9 cellular contexts compared by ENCODE assay signal in genomic region chr10:70239077-70239976, GRCh38. TPM values are rescaled to one million over a fixed set of nuclear protein-coding genes. Genes with fewer than 3 reads are reported as not detected.
DNase-seq lines count a peak whose midpoint lies in the region; TF ChIP-seq lines count a peak whose summit lies in the region.
"Not testable (repeated sequence)": the region's sequence is repeated elsewhere in the genome, so short reads cannot be mapped to it uniquely, and the experiment has no call there.
"Had no signal": no experiment of that assay in that cellular context is flagged by ENCODE, and none has a peak within 500 bp of the region (broad histone marks: within the 10 kb centered on the region; RNA-seq: fewer than 3 reads in every experiment).

No MANE protein-coding gene starts in this region.

- not testable (repeated sequence) for H3K9me3 Mint-ChIP-seq in activated naive CD8-positive, alpha-beta T cell treated with anti-CD3 and anti-CD28 coated beads for 36 hours; chondrocyte (ENCODE audit: low read depth)

- H3K4me3 Mint-ChIP-seq in activated naive CD8-positive, alpha-beta T cell treated with anti-CD3 and anti-CD28 coated beads for 36 hours; chondrocyte (ENCODE audit: unreplicated experiment): not testable (repeated sequence)

- not testable (repeated sequence) for DNase-seq in activated naive CD8-positive, alpha-beta T cell treated with anti-CD3 and anti-CD28 coated beads for 36 hours
- DNase-seq in chondrocyte (ENCODE audit: low spot score), result peak; percentile 88

- H3K27me3 Mint-ChIP-seq in activated naive CD8-positive, alpha-beta T cell treated with anti-CD3 and anti-CD28 coated beads for 36 hours; chondrocyte (ENCODE audit: low read depth): not testable (repeated sequence)

- H3K4me1 Mint-ChIP-seq in activated naive CD8-positive, alpha-beta T cell treated with anti-CD3 and anti-CD28 coated beads for 36 hours; chondrocyte (ENCODE audit: low read depth): not testable (repeated sequence)

- H3K27ac Mint-ChIP-seq in activated naive CD8-positive, alpha-beta T cell treated with anti-CD3 and anti-CD28 coated beads for 36 hours, result peak overlapping the region; percentile 11
- not testable (repeated sequence) for H3K27ac Mint-ChIP-seq in chondrocyte (ENCODE audit: unreplicated experiment)

- TF ChIP-seq CTCF in chondrocyte (IDR thresholded peaks at IDR 0.05), result not testable (repeated sequence)

- not testable (repeated sequence) for H3K36me3 Mint-ChIP-seq in activated naive CD8-positive, alpha-beta T cell treated with anti-CD3 and anti-CD28 coated beads for 36 hours; chondrocyte (ENCODE audit: low read depth)

RNA-seq across cellular contexts. Expression of gene PPA1, which starts 6.1 kb away (rescaled TPM):
- total RNA-seq in activated naive CD8-positive, alpha-beta T cell treated with anti-CD3 and anti-CD28 coated beads for 36 hours, result 100 to 1,000 TPM; 388 to 397 TPM
- 67.4 to 74.9 TPM (median 69.0 TPM) in 3 replicates for total RNA-seq in chondrocyte

RNA-seq across cellular contexts. Expression of gene NPFFR1, which starts 44.5 kb away (rescaled TPM):
- not detected for total RNA-seq in activated naive CD8-positive, alpha-beta T cell treated with anti-CD3 and anti-CD28 coated beads for 36 hours
- not detected in 3 replicates for total RNA-seq in chondrocyte
- total RNA-seq: B cell; Caco-2; CD4-positive, alpha-beta memory T cell; CD4-positive, CD25-positive, alpha-beta regulatory T cell; CD8-positive, alpha-beta memory T cell; CD8-positive, alpha-beta T cell; Daoy had no signal
